ENCODE assay signal across 18 cellular contexts in the genomic region with DNA sequence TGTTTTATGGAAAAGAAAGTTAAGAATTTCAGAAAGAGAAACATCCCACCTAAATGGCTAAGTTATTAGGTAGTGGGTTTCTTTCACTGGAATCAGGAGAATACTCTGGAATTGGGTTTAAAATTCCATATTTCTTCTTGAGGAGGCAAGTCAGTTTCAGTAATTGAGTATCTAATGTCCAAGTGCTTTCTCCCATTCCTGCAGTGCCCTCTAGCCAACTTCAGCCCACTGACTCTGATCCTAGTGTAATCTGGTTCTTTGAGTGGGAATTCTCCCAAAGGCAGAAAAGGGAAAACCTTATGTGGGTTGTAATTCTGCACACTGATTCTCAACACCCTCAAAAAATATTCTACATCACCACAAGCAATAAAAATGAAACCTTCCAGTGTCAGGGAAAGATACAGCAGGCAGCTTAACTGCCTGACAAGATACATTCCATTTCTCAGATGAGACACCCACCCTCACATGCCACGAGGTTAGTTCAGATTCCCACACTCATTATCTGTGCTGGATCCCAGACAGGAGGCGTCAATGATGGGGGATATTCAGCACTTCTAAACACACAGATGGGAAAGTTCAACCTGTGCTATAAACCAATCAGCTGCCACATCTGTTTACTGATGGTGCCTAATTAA.
"Had no signal": no experiment of that assay in that cellular context is flagged by ENCODE, and none has a peak within 500 bp of the region (broad histone marks: within the 10 kb centered on the region; RNA-seq: fewer than 3 reads in every experiment).

No MANE protein-coding gene starts in this region.

- H3K9me3 Mint-ChIP-seq: activated B cell treated with CpG ODN at 0.5 μM for 24 hours; activated CD4-positive, alpha-beta T cell treated with anti-CD3 and anti-CD28 coated beads, Interleukin-2, amount 10 ng/mL, durations not matched to agents 24 days and 14 days; activated naive CD4-positive, alpha-beta T cell treated with anti-CD3 and anti-CD28 coated beads for 36 hours; activated T-helper 17 cell treated with anti-CD3 and anti-CD28 coated beads, Interleukin-2, amount 50 U/mL, for 72 hours; central memory CD8-positive, alpha-beta T cell; effector memory CD8-positive, alpha-beta T cell; memory B cell; stimulated activated naive CD8-positive, alpha-beta T cell treated with anti-CD3 and anti-CD28 coated beads, Interleukin-15, Interleukin-2, amounts not matched to agents 100 ng/mL and 50 ng/mL, for 24 hours had no signal

- DNase-seq: activated B cell treated with CpG ODN at 0.5 μM for 24 hours; activated CD4-positive, alpha-beta T cell treated with anti-CD3 and anti-CD28 coated beads, Interleukin-2, amount 10 ng/mL, durations not matched to agents 24 days and 14 days; activated naive CD4-positive, alpha-beta T cell treated with anti-CD3 and anti-CD28 coated beads for 36 hours; activated T-cell treated with anti-CD3 and anti-CD28 coated beads for 4 hours; effector memory CD8-positive, alpha-beta T cell; erythroblast; heart left ventricle; islet precursor cell; sigmoid colon; stimulated activated CD4-positive, alpha-beta T cell treated with anti-CD3 and anti-CD28 coated beads, Interleukin-2, amount 100 ng/mL, for 48 hours; T-helper 1 cell had no signal

- H3K36me3 ChIP-seq: heart left ventricle, sigmoid colon, thoracic aorta had no signal

- ATAC-seq: activated T-helper 17 cell treated with anti-CD3 and anti-CD28 coated beads, Interleukin-2, amount 50 U/mL, for 72 hours; effector memory CD8-positive, alpha-beta T cell; heart left ventricle; left lobe of liver had no signal

- H3K27me3 ChIP-seq: heart left ventricle, sigmoid colon had no signal

- H3K27ac ChIP-seq: heart left ventricle, thoracic aorta had no signal

- H3K4me3 ChIP-seq: heart left ventricle, sigmoid colon, thoracic aorta had no signal

- H3K9me3 ChIP-seq: heart left ventricle, sigmoid colon, thoracic aorta had no signal

- H3K27ac Mint-ChIP-seq: activated B cell treated with CpG ODN at 0.5 μM for 24 hours; activated CD4-positive, alpha-beta T cell treated with anti-CD3 and anti-CD28 coated beads, Interleukin-2, amount 10 ng/mL, durations not matched to agents 24 days and 14 days; activated naive CD4-positive, alpha-beta T cell treated with anti-CD3 and anti-CD28 coated beads for 36 hours; activated T-helper 17 cell treated with anti-CD3 and anti-CD28 coated beads, Interleukin-2, amount 50 U/mL, for 72 hours; effector memory CD8-positive, alpha-beta T cell; memory B cell; stimulated activated naive CD8-positive, alpha-beta T cell treated with anti-CD3 and anti-CD28 coated beads, Interleukin-15, Interleukin-2, amounts not matched to agents 100 ng/mL and 50 ng/mL, for 24 hours had no signal

- FAIRE-seq: frontal cortex had no signal

- H3K36me3 Mint-ChIP-seq: memory B cell had no signal

- H3K4me1 Mint-ChIP-seq: activated B cell treated with CpG ODN at 0.5 μM for 24 hours; activated CD4-positive, alpha-beta T cell treated with anti-CD3 and anti-CD28 coated beads, Interleukin-2, amount 10 ng/mL, durations not matched to agents 24 days and 14 days; activated T-helper 17 cell treated with anti-CD3 and anti-CD28 coated beads, Interleukin-2, amount 50 U/mL, for 72 hours; central memory CD8-positive, alpha-beta T cell had no signal

- H3K4me3 Mint-ChIP-seq: activated B cell treated with CpG ODN at 0.5 μM for 24 hours; activated CD4-positive, alpha-beta T cell treated with anti-CD3 and anti-CD28 coated beads, Interleukin-2, amount 10 ng/mL, durations not matched to agents 24 days and 14 days; activated naive CD4-positive, alpha-beta T cell treated with anti-CD3 and anti-CD28 coated beads for 36 hours; activated T-helper 17 cell treated with anti-CD3 and anti-CD28 coated beads, Interleukin-2, amount 50 U/mL, for 72 hours; central memory CD8-positive, alpha-beta T cell; effector memory CD8-positive, alpha-beta T cell; memory B cell; stimulated activated naive CD8-positive, alpha-beta T cell treated with anti-CD3 and anti-CD28 coated beads, Interleukin-15, Interleukin-2, amounts not matched to agents 100 ng/mL and 50 ng/mL, for 24 hours had no signal

- H3K4me1 ChIP-seq: heart left ventricle had no signal

- H3K27me3 Mint-ChIP-seq: activated CD4-positive, alpha-beta T cell treated with anti-CD3 and anti-CD28 coated beads, Interleukin-2, amount 10 ng/mL, durations not matched to agents 24 days and 14 days had no signal
